Comparison of ENCODE assay signal across 8 cellular contexts in genomic region chr11:102346748-102347525, GRCh38. TPM values are rescaled to one million over a fixed set of nuclear protein-coding genes. Genes with fewer than 3 reads are reported as not detected.
DNase-seq lines count a peak whose midpoint lies in the region; TF ChIP-seq lines count a peak whose summit lies in the region.

BIRC2 (plus strand) TSS chr11:102347214; CDS start chr11:102349855, 2,641 bp downstream.

- TF ChIP-seq CTCF in LNCAP (IDR thresholded peaks at IDR 0.05) (peak; percentile 86), fibroblast of villous mesenchyme (IDR thresholded peaks at IDR 0.05; ENCODE audit: insufficient read depth, low read depth, low read length) (peak; percentile 69), neural crest cell (conservative IDR thresholded peaks at IDR 0.05) (peak; percentile 72)

- peak within 1 kb of the TSS; percentile 66 for H3K4me3 ChIP-seq in fibroblast of villous mesenchyme (ENCODE audit: low read depth, low read length)

- H3K4me3 Mint-ChIP-seq in neural crest cell: peak within 1 kb of the TSS; percentile 91

- DNase-seq in G401 (ENCODE audit: low spot score) (peak; percentile 89), GOT3 (lab: John Stamatoyannopoulos, UW) (peak; percentile 46), SHP77 (lab: John Stamatoyannopoulos, UW) (peak; percentile 82 to 89), fibroblast of villous mesenchyme (ENCODE audit: low read depth) (peak; percentile 93), neural crest cell (ENCODE audit: low read depth, low spot score) (peak; percentile 97), stromal cell of bone marrow (ENCODE audit: low read depth) (peak; percentile 86)
- DNase-seq in activated effector memory CD4-positive, alpha-beta T cell treated with anti-CD3 and anti-CD28 coated beads, Interleukin-2, amount 50 U/mL, for 16 hours: peak; percentile 98

- H3K27me3 Mint-ChIP-seq in neural crest cell (ENCODE audit: low read depth): no peaks in the 10 kb centered on the region

- H3K27ac Mint-ChIP-seq in neural crest cell (ENCODE audit: unreplicated experiment): peak within 1 kb of the TSS; percentile 97

- H3K36me3 Mint-ChIP-seq in neural crest cell (ENCODE audit: low read depth): peaks cover 3% of the 10 kb centered on the region

- peaks cover 38% of the 10 kb centered on the region for H3K4me1 Mint-ChIP-seq in neural crest cell

- in situ Hi-C loops in G401 (cut with HindIII; ENCODE audit: low sequenced_read_pairs): no loop called here

- H3K9me3 Mint-ChIP-seq in neural crest cell: no peaks in the 10 kb centered on the region

RNA-seq across cellular contexts. Expression of gene BIRC2, which starts in this region (rescaled TPM):
- 97.0 and 105 TPM in 2 replicates for total RNA-seq in G401 (2014; rRNA removed; shearing (Covaris generic))
- total RNA-seq in fibroblast of villous mesenchyme (63.5 and 108 TPM in 2 replicates), neural crest cell (41.0 and 42.6 TPM in 2 replicates)

Comparison
In these comparisons a context has a peak if more than half of its experiments do, and no peak if none do; other contexts are left out.
1. Peak in every context shown above with its lines: DNase-seq and H3K4me3 ChIP-seq.
2. DNase-seq: peak in every context shown above with its lines; median percentile 98 in activated effector memory CD4-positive, alpha-beta T cell treated with anti-CD3 and anti-CD28 coated beads, Interleukin-2, amount 50 U/mL, for 16 hours; 97 in neural crest cell; 93 in fibroblast of villous mesenchyme; 89 in G401; 86 in stromal cell of bone marrow; 86 in SHP77; 46 in GOT3.